ENCODE assay signal across 8 cellular contexts in the genomic region with DNA sequence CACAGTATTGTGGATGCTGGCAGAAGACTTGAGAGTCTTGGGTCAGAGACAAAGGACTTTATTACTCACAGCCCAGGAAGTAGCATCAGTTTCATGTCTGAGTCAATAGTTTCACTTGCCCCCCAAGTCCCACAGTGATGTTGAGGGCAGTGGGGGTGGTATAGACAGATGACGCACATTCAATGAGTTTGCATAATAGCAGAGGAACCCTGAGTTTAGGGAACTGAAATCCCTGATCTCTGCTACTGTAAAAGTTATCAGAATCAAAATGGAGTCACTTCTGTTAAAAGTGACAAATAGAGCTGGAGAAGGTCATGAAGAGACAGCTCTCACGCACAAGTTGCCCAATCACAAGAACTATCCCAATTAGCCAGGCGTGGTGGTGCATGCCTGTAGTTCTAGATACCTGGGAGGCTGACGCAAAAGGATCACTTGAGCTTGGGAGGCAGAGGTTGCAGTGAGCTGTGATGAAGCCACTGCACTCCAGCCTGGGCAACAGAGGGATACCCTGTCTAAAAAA. TPM values are rescaled to one million over a fixed set of nuclear protein-coding genes. Genes with fewer than 3 reads are reported as not detected.
A peak's percentile ranks its signal among the peaks of the same experiment; 100 is the strongest.
DNase-seq lines count a peak whose midpoint lies in the region; ATAC-seq and TF ChIP-seq lines count a peak whose summit lies in the region.

No MANE protein-coding gene starts in this region.

- ATAC-seq in HG03039 (IDR thresholded peaks at IDR 0.05; ENCODE audit: unreplicated experiment): peak; percentile 94
- ATAC-seq in activated T-cell treated with anti-CD3 and anti-CD28 coated beads, Interleukin-2, amount 50 U/mL, for 4 hours: peak; percentile 97 to 98
- ATAC-seq in sciatic nerve: no peak

- H3K4me1 ChIP-seq in spleen: no peaks in the 10 kb centered on the region

- peak overlapping the region in 1 of 8 donors; percentile 7 for H3K27ac ChIP-seq in spleen

- TF ChIP-seq CTCF in spleen (IDR thresholded peaks at IDR 0.05 in 8 of 11, conservative IDR thresholded peaks at IDR 0.05 in 3 of 11): no peak

- TF ChIP-seq POLR2A in spleen (IDR thresholded peaks at IDR 0.05): no peak

- no peaks in the 10 kb centered on the region for H3K36me3 Mint-ChIP-seq in activated T-cell treated with anti-CD3 and anti-CD28 coated beads, Interleukin-2, amount 50 U/mL, for 4 hours (ENCODE audit: insufficient read depth)

- no peaks in the 10 kb centered on the region for H3K27me3 ChIP-seq in spleen (replicated peaks in 1 of 7)

- no peaks in the 10 kb centered on the region for H3K36me3 ChIP-seq in spleen

- H3K27me3 Mint-ChIP-seq in activated T-cell treated with anti-CD3 and anti-CD28 coated beads, Interleukin-2, amount 50 U/mL, for 4 hours (ENCODE audit: low read depth): peaks cover 7% of the 10 kb centered on the region

- peaks cover 7% of the 10 kb centered on the region for H3K4me1 Mint-ChIP-seq in activated T-cell treated with anti-CD3 and anti-CD28 coated beads, Interleukin-2, amount 50 U/mL, for 4 hours (ENCODE audit: low read depth)

- no peak overlapping the region for H3K4me3 Mint-ChIP-seq in activated T-cell treated with anti-CD3 and anti-CD28 coated beads, Interleukin-2, amount 50 U/mL, for 4 hours

- intact Hi-C loops in spleen (cut with DNase I; ENCODE audit: low total_unique reads): no loop called here
- intact Hi-C loops in sciatic nerve (cut with DNase I): no loop called here

- H3K9me3 Mint-ChIP-seq in activated T-cell treated with anti-CD3 and anti-CD28 coated beads, Interleukin-2, amount 50 U/mL, for 4 hours: no peaks in the 10 kb centered on the region

- no peaks in the 10 kb centered on the region for H3K9me3 ChIP-seq in spleen

- DNase-seq in activated CD4-positive, alpha-beta T cell treated with anti-CD3 and anti-CD28 coated beads, Interleukin-2, amount 50 U/mL, for 48 hours: peak; percentile 36 to 54
- DNase-seq in activated CD4-positive, alpha-beta T cell treated with anti-CD3 and anti-CD28 coated beads for 4 hours: no peak
- no peak for DNase-seq in activated T-cell treated with anti-CD3 and anti-CD28 coated beads, Interleukin-2, amount 50 U/mL, for 4 hours
- peak; percentile 12 for DNase-seq in stimulated activated CD8-positive, alpha-beta memory T cell treated with anti-CD3 and anti-CD28 coated beads, Interleukin-4, amount 100 ng/mL, for 24 hours (ENCODE audit: low read depth)
- DNase-seq in spleen (no peak), sciatic nerve (ENCODE audit: low spot score) (no peak), SHP77 treated with DMSO at 0.1 percent for 48 hours (lab: John Stamatoyannopoulos, UW) (no peak)

- 65 to 81% (median 70%) methylated on average over 4 of the region's 4 CpGs for WGBS in spleen, 5 donors

- H3K4me3 ChIP-seq in spleen: no peak overlapping the region

RNA-seq across cellular contexts. Expression of gene HCRTR1, which starts 11.5 kb away (rescaled TPM):
- not detected for total RNA-seq in activated T-cell treated with anti-CD3 and anti-CD28 coated beads, Interleukin-2, amount 50 U/mL, for 4 hours
- total RNA-seq in spleen: not detected
- polyA plus RNA-seq in spleen: under 1 TPM in 1 of 3 donors, not detected in 2; 0.06 TPM
- total RNA-seq in sciatic nerve: 0.31 TPM

RNA-seq across cellular contexts. Expression of gene TINAGL1, which starts 29.7 kb away (rescaled TPM):
- under 1 TPM in 2 of 3 donors, not detected in 1; 0.18 to 0.38 TPM for total RNA-seq in activated T-cell treated with anti-CD3 and anti-CD28 coated beads, Interleukin-2, amount 50 U/mL, for 4 hours
- total RNA-seq in spleen (100 to 1,000 TPM; 124 to 393 (median 243) TPM), sciatic nerve (91.9 TPM)
- polyA plus RNA-seq in spleen: 10 to 100 TPM; 18.5 to 98.9 (median 38.0) TPM

RNA-seq across cellular contexts. Expression of gene PEF1, which starts 38.7 kb away (rescaled TPM):
- 10 to 100 TPM; 67.0 to 73.9 (median 71.5) TPM for total RNA-seq in activated T-cell treated with anti-CD3 and anti-CD28 coated beads, Interleukin-2, amount 50 U/mL, for 4 hours
- total RNA-seq in spleen (10 to 100 TPM; 48.2 to 73.4 (median 54.5) TPM), sciatic nerve (56.7 TPM)
- 10 to 100 TPM; 46.5 to 70.4 (median 60.8) TPM for polyA plus RNA-seq in spleen

Comparison
In these comparisons a context has a peak if more than half of its experiments do, and no peak if none do; other contexts are left out.
1. DNase-seq: peak in activated CD4-positive, alpha-beta T cell treated with anti-CD3 and anti-CD28 coated beads, Interleukin-2, amount 50 U/mL, for 48 hours (2 of 2) and stimulated activated CD8-positive, alpha-beta memory T cell treated with anti-CD3 and anti-CD28 coated beads, Interleukin-4, amount 100 ng/mL, for 24 hours (single experiment); none in activated CD4-positive, alpha-beta T cell treated with anti-CD3 and anti-CD28 coated beads for 4 hours (0 of 2), activated T-cell treated with anti-CD3 and anti-CD28 coated beads, Interleukin-2, amount 50 U/mL, for 4 hours (single experiment), spleen (single experiment), sciatic nerve (single experiment) and SHP77 treated with DMSO at 0.1 percent for 48 hours (single experiment).
2. RNA of gene TINAGL1, which starts 29.7 kb away (total RNA-seq): 124 to 393 TPM in spleen and 91.9 TPM in sciatic nerve (single experiment); 0.18 to 0.38 TPM in activated T-cell treated with anti-CD3 and anti-CD28 coated beads, Interleukin-2, amount 50 U/mL, for 4 hours; every median in the first group is over 10 times any median in the second.